13 cellular contexts compared by ENCODE assay signal in the genomic region with DNA sequence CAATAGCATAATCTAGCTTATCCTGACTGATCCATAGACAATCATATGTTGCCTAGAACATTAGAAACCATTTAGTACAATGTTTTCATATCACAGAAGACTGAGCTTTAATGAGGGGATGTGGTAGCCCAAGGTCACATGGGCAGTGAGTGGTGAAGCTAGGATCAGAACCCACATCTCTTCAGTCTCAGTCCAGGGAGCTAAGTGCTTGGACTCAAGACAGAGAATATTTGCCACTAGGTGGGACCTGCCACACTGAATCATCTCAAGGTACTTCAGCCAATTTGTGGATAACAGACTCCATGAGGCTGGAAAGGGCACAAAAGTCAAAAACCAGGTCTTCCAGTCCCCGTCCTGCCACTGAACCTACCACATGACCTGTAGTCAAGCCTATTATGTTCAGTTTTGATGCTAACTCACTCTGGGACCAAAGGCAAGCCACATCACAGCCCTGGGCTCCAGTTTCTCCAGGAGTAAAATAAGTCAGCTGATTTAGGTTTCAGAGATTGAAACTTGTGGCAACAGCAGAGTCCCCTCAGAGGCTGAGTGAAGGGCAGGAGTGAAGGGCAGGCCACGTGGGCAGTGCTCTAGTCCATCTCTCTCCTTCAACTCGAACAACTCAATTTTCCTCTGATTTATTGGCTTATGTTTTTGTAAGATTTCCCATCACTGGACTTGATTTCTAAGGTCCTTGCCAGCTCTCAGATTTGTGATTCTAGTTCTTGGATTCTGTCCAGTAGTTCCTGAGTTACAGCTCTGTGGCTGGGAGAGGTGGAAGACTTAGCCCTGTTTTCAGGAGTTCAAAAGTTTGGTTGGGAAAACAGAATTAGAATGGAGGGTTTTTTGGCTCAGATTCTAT.
DNase-seq lines count a peak whose midpoint lies in the region; ATAC-seq, FAIRE-seq and TF ChIP-seq lines count a peak whose summit lies in the region.
"Had no signal": no experiment of that assay in that cellular context is flagged by ENCODE, and none has a peak within 500 bp of the region (broad histone marks: within the 10 kb centered on the region; RNA-seq: fewer than 3 reads in every experiment).

No MANE protein-coding gene starts in this region.

- ATAC-seq in activated CD8-positive, alpha-beta T cell treated with anti-CD3 and anti-CD28 coated beads, Interleukin-2, amount 10 ng/mL, durations not matched to agents 7 days and 5 days, result peak; percentile 34
- no peak for ATAC-seq in activated CD8-positive, alpha-beta T cell treated with anti-CD3 and anti-CD28 coated beads for 36 hours
- ATAC-seq in foreskin keratinocyte, result no peak
- ATAC-seq in stimulated activated naive CD8-positive, alpha-beta T cell treated with anti-CD3 and anti-CD28 coated beads, Interleukin-15, amount 100 ng/mL, for 72 hours, result peak; percentile 31
- no peak for ATAC-seq in pancreas

- peak overlapping the region; percentile 62 for H3K27ac Mint-ChIP-seq in activated CD8-positive, alpha-beta T cell treated with anti-CD3 and anti-CD28 coated beads, Interleukin-2, amount 10 ng/mL, durations not matched to agents 7 days and 5 days
- H3K27ac Mint-ChIP-seq in activated CD8-positive, alpha-beta T cell treated with anti-CD3 and anti-CD28 coated beads for 36 hours, result no peak overlapping the region
- peak overlapping the region in 1 of 2 donors; percentile 13 for H3K27ac Mint-ChIP-seq in stimulated activated naive CD8-positive, alpha-beta T cell treated with anti-CD3 and anti-CD28 coated beads, Interleukin-15, amount 100 ng/mL, for 72 hours

- intact Hi-C loops in activated CD8-positive, alpha-beta T cell treated with anti-CD3 and anti-CD28 coated beads for 36 hours (cut with micrococcal nuclease), result no loop called here
- intact Hi-C loops in pancreas (cut with DNase I), result no loop called here

- H3K4me1 ChIP-seq in foreskin keratinocyte (peaks cover 6% of the 10 kb centered on the region), pancreas (no peaks in the 10 kb centered on the region)

- no peaks in the 10 kb centered on the region for H3K9me3 ChIP-seq in pancreas
- H3K9me3 ChIP-seq: A549, stomach had no signal

- peak; percentile 53 for DNase-seq in activated CD8-positive, alpha-beta T cell treated with anti-CD3 and anti-CD28 coated beads, Interleukin-2, amount 10 ng/mL, durations not matched to agents 7 days and 5 days
- DNase-seq in activated CD8-positive, alpha-beta T cell treated with anti-CD3 and anti-CD28 coated beads for 36 hours, result no peak
- DNase-seq in amniotic epithelial cell (ENCODE audit: low read depth), result peak; percentile 37
- no peak for DNase-seq in foreskin keratinocyte
- no peak for DNase-seq in stimulated activated naive CD8-positive, alpha-beta T cell treated with anti-CD3 and anti-CD28 coated beads, Interleukin-15, amount 100 ng/mL, for 72 hours
- DNase-seq in SHP77 (lab: John Stamatoyannopoulos, UW), result no peak
- DNase-seq in pancreas, result no peak
- DNase-seq in NCI-H2227 (lab: John Stamatoyannopoulos, UW; ENCODE audit: unreplicated experiment), result no peak
- DNase-seq: anterior cingulate cortex; NCI-H1105 treated with DMSO at 0.1 percent for 48 hours; stimulated activated CD4-positive, alpha-beta T cell treated with anti-CD3 and anti-CD28 coated beads, Interleukin-2, amount 100 ng/mL, for 48 hours; stomach had no signal

- TF ChIP-seq CTCF in activated CD8-positive, alpha-beta T cell treated with anti-CD3 and anti-CD28 coated beads for 36 hours (IDR thresholded peaks at IDR 0.05), result no peak
- TF ChIP-seq CTCF in foreskin keratinocyte (conservative IDR thresholded peaks at IDR 0.05) (peak; percentile 26), pancreas (IDR thresholded peaks at IDR 0.05) (no peak)

- peaks cover 68% of the 10 kb centered on the region for H3K4me1 Mint-ChIP-seq in activated CD8-positive, alpha-beta T cell treated with anti-CD3 and anti-CD28 coated beads, Interleukin-2, amount 10 ng/mL, durations not matched to agents 7 days and 5 days (ENCODE audit: low read depth)
- H3K4me1 Mint-ChIP-seq in activated CD8-positive, alpha-beta T cell treated with anti-CD3 and anti-CD28 coated beads for 36 hours (ENCODE audit: low read depth), result peaks cover 25% of the 10 kb centered on the region
- peaks cover 16% of the 10 kb centered on the region for H3K4me1 Mint-ChIP-seq in stimulated activated naive CD8-positive, alpha-beta T cell treated with anti-CD3 and anti-CD28 coated beads, Interleukin-15, amount 100 ng/mL, for 72 hours

- H3K36me3 Mint-ChIP-seq in activated CD8-positive, alpha-beta T cell treated with anti-CD3 and anti-CD28 coated beads, Interleukin-2, amount 10 ng/mL, durations not matched to agents 7 days and 5 days (ENCODE audit: low read depth), result peaks cover 11% of the 10 kb centered on the region
- peaks cover 7% of the 10 kb centered on the region for H3K36me3 Mint-ChIP-seq in activated CD8-positive, alpha-beta T cell treated with anti-CD3 and anti-CD28 coated beads for 36 hours (ENCODE audit: low read depth)

- H3K36me3 ChIP-seq in pancreas, result no peaks in the 10 kb centered on the region

- H3K27me3 Mint-ChIP-seq in activated CD8-positive, alpha-beta T cell treated with anti-CD3 and anti-CD28 coated beads, Interleukin-2, amount 10 ng/mL, durations not matched to agents 7 days and 5 days (ENCODE audit: low read depth), result no peaks in the 10 kb centered on the region
- H3K27me3 Mint-ChIP-seq in activated CD8-positive, alpha-beta T cell treated with anti-CD3 and anti-CD28 coated beads for 36 hours, result no peaks in the 10 kb centered on the region
- H3K27me3 Mint-ChIP-seq in stimulated activated naive CD8-positive, alpha-beta T cell treated with anti-CD3 and anti-CD28 coated beads, Interleukin-15, amount 100 ng/mL, for 72 hours, result no peaks in the 10 kb centered on the region

- CTCF ChIA-PET in activated CD8-positive, alpha-beta T cell treated with anti-CD3 and anti-CD28 coated beads, Interleukin-2, amount 10 ng/mL, durations not matched to agents 7 days and 5 days (lab: Charles Lee), result interaction anchor here (0.7 to 4.4 kb wide), 18 partner anchors 9 to 185 kb away, joined by 3 to 48 read pairs (median 4); partner anchors contain the start of gene CLPB
- CTCF ChIA-PET in activated CD8-positive, alpha-beta T cell treated with anti-CD3 and anti-CD28 coated beads for 36 hours (lab: Charles Lee), result interaction anchor here (1.2 to 4.2 kb wide), 4 partner anchors 11 to 106 kb away, joined by 3 to 21 read pairs (median 8); partner anchors contain the start of gene CLPB

- 69 to 73% methylated on average over 3 of the region's 3 CpGs for WGBS in pancreas, 2 donors

- H3K27me3 ChIP-seq in foreskin keratinocyte, result no peaks in the 10 kb centered on the region
- no peaks in the 10 kb centered on the region for H3K27me3 ChIP-seq in pancreas
- H3K27me3 ChIP-seq: stomach had no signal

- no peak for FAIRE-seq in pancreas (lab: Jason Lieb, UNC)
- FAIRE-seq: A549 had no signal

- no peaks in the 10 kb centered on the region for H3K9me3 Mint-ChIP-seq in activated CD8-positive, alpha-beta T cell treated with anti-CD3 and anti-CD28 coated beads, Interleukin-2, amount 10 ng/mL, durations not matched to agents 7 days and 5 days (ENCODE audit: insufficient read depth)
- no peaks in the 10 kb centered on the region for H3K9me3 Mint-ChIP-seq in activated CD8-positive, alpha-beta T cell treated with anti-CD3 and anti-CD28 coated beads for 36 hours
- H3K9me3 Mint-ChIP-seq in stimulated activated naive CD8-positive, alpha-beta T cell treated with anti-CD3 and anti-CD28 coated beads, Interleukin-15, amount 100 ng/mL, for 72 hours, result no peaks in the 10 kb centered on the region

- H3K4me3 Mint-ChIP-seq in activated CD8-positive, alpha-beta T cell treated with anti-CD3 and anti-CD28 coated beads, Interleukin-2, amount 10 ng/mL, durations not matched to agents 7 days and 5 days, result no peak overlapping the region
- H3K4me3 Mint-ChIP-seq in activated CD8-positive, alpha-beta T cell treated with anti-CD3 and anti-CD28 coated beads for 36 hours, result no peak overlapping the region
- no peak overlapping the region for H3K4me3 Mint-ChIP-seq in stimulated activated naive CD8-positive, alpha-beta T cell treated with anti-CD3 and anti-CD28 coated beads, Interleukin-15, amount 100 ng/mL, for 72 hours

- no peak overlapping the region for H3K4me3 ChIP-seq in pancreas
- H3K4me3 ChIP-seq: A549, stomach had no signal

- no peak overlapping the region for H3K27ac ChIP-seq in foreskin keratinocyte
- H3K27ac ChIP-seq in pancreas, result no peak overlapping the region
- H3K27ac ChIP-seq: A549 had no signal

- POLR2A ChIA-PET in activated CD8-positive, alpha-beta T cell treated with anti-CD3 and anti-CD28 coated beads, Interleukin-2, amount 10 ng/mL, durations not matched to agents 7 days and 5 days (lab: Charles Lee), result no interaction called here
- POLR2A ChIA-PET in activated CD8-positive, alpha-beta T cell treated with anti-CD3 and anti-CD28 coated beads for 36 hours (lab: Charles Lee), result no interaction called here

Comparison
In these comparisons a context has a peak if more than half of its experiments do, and no peak if none do; other contexts are left out.
1. ATAC-seq: peak in activated CD8-positive, alpha-beta T cell treated with anti-CD3 and anti-CD28 coated beads, Interleukin-2, amount 10 ng/mL, durations not matched to agents 7 days and 5 days (single experiment) and stimulated activated naive CD8-positive, alpha-beta T cell treated with anti-CD3 and anti-CD28 coated beads, Interleukin-15, amount 100 ng/mL, for 72 hours (single experiment); none in activated CD8-positive, alpha-beta T cell treated with anti-CD3 and anti-CD28 coated beads for 36 hours (single experiment), foreskin keratinocyte (single experiment) and pancreas (0 of 4).
2. DNase-seq: peak in activated CD8-positive, alpha-beta T cell treated with anti-CD3 and anti-CD28 coated beads, Interleukin-2, amount 10 ng/mL, durations not matched to agents 7 days and 5 days (single experiment) and amniotic epithelial cell (single experiment); none in activated CD8-positive, alpha-beta T cell treated with anti-CD3 and anti-CD28 coated beads for 36 hours (single experiment), foreskin keratinocyte (0 of 2), stimulated activated naive CD8-positive, alpha-beta T cell treated with anti-CD3 and anti-CD28 coated beads, Interleukin-15, amount 100 ng/mL, for 72 hours (0 of 2), SHP77 (0 of 2), pancreas (0 of 6) and NCI-H2227 (single experiment).